Comparison of ENCODE assay signal across 29 cellular contexts in genomic region chr10:43839973-43840372, GRCh38.
"Had no signal": no experiment of that assay in that cellular context is flagged by ENCODE, and none has a peak within 500 bp of the region (broad histone marks: within the 10 kb centered on the region; RNA-seq: fewer than 3 reads in every experiment).

No MANE protein-coding gene starts in this region.

- H3K9me3 ChIP-seq: neutrophil, pancreas, prostate gland, testis, transverse colon, upper lobe of right lung, uterus had no signal

- H3K4me2 ChIP-seq: smooth muscle cell had no signal

- DNase-seq: naive thymus-derived CD8-positive, alpha-beta T cell; nephron progenitor cell; nucleus accumbens; pancreas; retina; right cardiac atrium; spleen; stimulated activated CD4-positive, alpha-beta T cell treated with anti-CD3 and anti-CD28 coated beads, Interleukin-12 subunit alpha, Interleukin-12 subunit beta, amount 100 ng/mL, for 4 hours; stimulated activated CD4-positive, alpha-beta T cell treated with anti-CD3 and anti-CD28 coated beads, Interleukin-1b, Interleukin-23, amount 100 ng/mL, for 48 hours; stimulated activated CD4-positive, alpha-beta T cell treated with anti-CD3 and anti-CD28 coated beads, Interleukin-4, amount 100 ng/mL, for 1 hour; stimulated activated CD4-positive, alpha-beta T cell treated with anti-CD3 and anti-CD28 coated beads, Interleukin-4, amount 100 ng/mL, for 4 hours; stimulated activated CD8-positive, alpha-beta memory T cell treated with anti-CD3 and anti-CD28 coated beads, Interleukin-4, amount 100 ng/mL, for 48 hours; stimulated activated naive CD4-positive, alpha-beta T cell; stimulated activated naive CD8-positive, alpha-beta T cell treated with anti-CD3 and anti-CD28 coated beads, Interleukin-15, amount 100 ng/mL, for 72 hours; stimulated activated naive CD8-positive, alpha-beta T cell treated with anti-CD3 and anti-CD28 coated beads, Interleukin-15, Interleukin-2, amounts not matched to agents 100 U/mL and 50 U/mL, for 24 hours; substantia nigra; testis; tibial artery; transverse colon; upper lobe of right lung; uterus had no signal

- ATAC-seq: naive thymus-derived CD8-positive, alpha-beta T cell; natural killer cell treated with Interleukin-12 subunit alpha and Interleukin-12 subunit beta and Interleukin-15 and Interleukin-18, amount 100 ng/mL, for 72 hours; pancreas; right cardiac atrium; sciatic nerve; stimulated activated memory B cell treated with anti-CD40 and anti-IgM and Interleukin-4, amounts not matched to agents 10 μg/mL and 1 μg/mL and 100 μg/mL, for 72 hours; stimulated activated naive CD8-positive, alpha-beta T cell treated with anti-CD3 and anti-CD28 coated beads, Interleukin-15, amount 100 ng/mL, for 72 hours; stimulated activated naive CD8-positive, alpha-beta T cell treated with anti-CD3 and anti-CD28 coated beads, Interleukin-15, Interleukin-2, amounts not matched to agents 100 U/mL and 50 U/mL, for 24 hours; upper lobe of right lung had no signal

- FAIRE-seq: pancreas had no signal

- H3K4me3 ChIP-seq: pancreas, prostate gland, skin epidermis, smooth muscle cell, spleen, suprapubic skin, testis, tibial artery, transverse colon, upper lobe of right lung, uterus had no signal

- H3K27me3 ChIP-seq: pancreas, suprapubic skin, testis, tibial artery, transverse colon, upper lobe of right lung, uterus had no signal

- H3K4me1 ChIP-seq: pancreas, prostate gland, testis, transverse colon, uterus had no signal

- H3K27ac ChIP-seq: neutrophil, pancreas, prostate gland, skin epidermis, spleen, suprapubic skin, testis, tibial artery, transverse colon, upper lobe of right lung, uterus had no signal

- H3K36me3 ChIP-seq: neutrophil, pancreas, prostate gland, spleen, suprapubic skin, tibial artery, transverse colon, upper lobe of right lung, uterus had no signal
